8 cellular contexts compared by ENCODE assay signal in the genomic region with DNA sequence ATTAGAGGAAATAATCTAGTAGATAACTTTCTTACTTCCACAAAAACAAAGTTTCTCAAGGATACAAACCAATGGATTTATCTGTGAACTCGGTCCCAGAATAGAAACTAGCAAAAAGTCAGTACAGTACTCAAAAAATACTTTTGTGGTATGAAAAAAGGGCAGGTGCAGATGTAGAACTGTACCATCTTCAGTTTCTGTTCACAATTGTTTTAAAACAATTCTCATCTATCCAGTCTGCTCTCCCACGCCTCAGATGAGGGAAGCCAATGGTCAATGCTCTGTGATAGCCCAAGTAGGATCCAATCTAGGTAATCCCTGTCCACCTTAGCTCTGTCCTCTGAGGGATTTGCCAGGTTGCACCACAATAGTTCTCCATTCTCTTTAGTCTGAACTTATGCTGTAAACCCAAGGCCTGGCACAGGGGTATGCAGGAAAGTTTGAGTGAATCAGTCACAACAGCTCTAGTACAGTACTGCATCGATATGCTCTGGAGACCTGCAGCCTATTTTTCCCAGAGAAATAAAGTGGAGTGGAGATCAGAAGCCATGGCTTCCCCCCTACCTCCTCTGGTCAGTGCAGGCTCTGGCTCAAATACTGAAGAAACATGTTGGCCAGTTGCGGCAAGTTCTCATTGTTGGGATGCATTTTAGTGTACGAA. TPM values are rescaled to one million over a fixed set of nuclear protein-coding genes. Genes with fewer than 3 reads are reported as not detected.
DNase-seq lines count a peak whose midpoint lies in the region; ATAC-seq and TF ChIP-seq lines count a peak whose summit lies in the region.

No MANE protein-coding gene starts in this region.

- peak; percentile 40 for ATAC-seq in GM21529 (IDR thresholded peaks at IDR 0.05; ENCODE audit: unreplicated experiment)

- no peaks in the 10 kb centered on the region for H3K27me3 ChIP-seq in BLaER1 treated with 17β-estradiol and CSF1 and Interleukin-3, amounts not matched to agents 10 nM and 100 nM
- H3K27me3 ChIP-seq in SJSA1 (replicated peaks) (no peaks in the 10 kb centered on the region), skeletal muscle satellite cell (ENCODE audit: control insufficient read depth, insufficient read depth, low read length) (no peaks in the 10 kb centered on the region)

- peaks cover 27 to 80% (median 43%) of the 10 kb centered on the region in 11 experiments for H3K36me3 ChIP-seq in BLaER1 treated with 17β-estradiol and CSF1 and Interleukin-3, amounts not matched to agents 10 nM and 100 nM
- peaks cover 45% of the 10 kb centered on the region for H3K36me3 ChIP-seq in SJSA1
- peaks cover 3% of the 10 kb centered on the region for H3K36me3 ChIP-seq in skeletal muscle satellite cell (ENCODE audit: insufficient read depth, low read length)

- in situ Hi-C loops in G401 (cut with HindIII; ENCODE audit: low sequenced_read_pairs), result no loop called here

- H3K27ac ChIP-seq in BLaER1 treated with 17β-estradiol and CSF1 and Interleukin-3, amounts not matched to agents 10 nM and 100 nM, result peak overlapping the region in 10 of 11 experiments; percentile 83 to 95 (median 93); a peak in 20 of 22 replicates
- no peak overlapping the region for H3K27ac ChIP-seq in SJSA1

- peak overlapping the region; percentile 75 to 97 (median 92) for H3K4me3 ChIP-seq in BLaER1 treated with 17β-estradiol and CSF1 and Interleukin-3, amounts not matched to agents 10 nM and 100 nM
- H3K4me3 ChIP-seq in SJSA1, result peak overlapping the region; percentile 80
- peak overlapping the region; percentile 93 for H3K4me3 ChIP-seq in fibroblast of mammary gland (ENCODE audit: control insufficient read depth, low read depth, low read length)
- H3K4me3 ChIP-seq in skeletal muscle satellite cell (ENCODE audit: low read length), result peak overlapping the region; percentile 97

- H3K4me2 ChIP-seq in BLaER1 treated with 17β-estradiol and CSF1 and Interleukin-3, amounts not matched to agents 10 nM and 100 nM, result peak overlapping the region; percentile 83 to 100 (median 91)
- H3K4me2 ChIP-seq in skeletal muscle satellite cell (ENCODE audit: low read length), result peak overlapping the region; percentile 93

- H3K4me1 ChIP-seq in BLaER1 treated with 17β-estradiol and CSF1 and Interleukin-3, amounts not matched to agents 10 nM and 100 nM, result peaks cover 20 to 38% (median 27%) of the 10 kb centered on the region in 10 experiments
- H3K4me1 ChIP-seq in SJSA1 (replicated peaks), result peaks cover 17% of the 10 kb centered on the region
- peaks cover 17% of the 10 kb centered on the region for H3K4me1 ChIP-seq in skeletal muscle satellite cell (ENCODE audit: control insufficient read depth, insufficient read depth, low read length)

- H3K9me3 ChIP-seq in BLaER1 treated with 17β-estradiol and CSF1 and Interleukin-3, amounts not matched to agents 10 nM and 100 nM (replicated peaks in 1 of 11), result no peaks in the 10 kb centered on the region
- no peaks in the 10 kb centered on the region for H3K9me3 ChIP-seq in SJSA1 (replicated peaks)
- no peaks in the 10 kb centered on the region for H3K9me3 ChIP-seq in skeletal muscle satellite cell (replicated peaks; ENCODE audit: low read length)

- TF ChIP-seq CTCF in fibroblast of mammary gland (conservative IDR thresholded peaks at IDR 0.05; ENCODE audit: control insufficient read depth, insufficient read depth, low read depth, low read length), result no peak

- DNase-seq in SJSA1 (ENCODE audit: low read depth in 1 of 2, low spot score in 2 of 2), result peak in 1 of 2 experiments; percentile 2
- no peak for DNase-seq in fibroblast of mammary gland (ENCODE audit: low read depth)
- DNase-seq in OCI-M2 (lab: John Stamatoyannopoulos, UW; ENCODE audit: unreplicated experiment), result no peak
- DNase-seq in G401 (ENCODE audit: low spot score), result no peak
- DNase-seq in NCI-H128 (lab: John Stamatoyannopoulos, UW; ENCODE audit: unreplicated experiment), result no peak

- peaks cover 22 to 49% (median 36%) of the 10 kb centered on the region in 11 experiments; a peak in 21 of 22 replicates for H4K20me1 ChIP-seq in BLaER1 treated with 17β-estradiol and CSF1 and Interleukin-3, amounts not matched to agents 10 nM and 100 nM

- peak overlapping the region; percentile 88 to 96 (median 91) for H3K9ac ChIP-seq in BLaER1 treated with 17β-estradiol and CSF1 and Interleukin-3, amounts not matched to agents 10 nM and 100 nM
- H3K9ac ChIP-seq in skeletal muscle satellite cell (ENCODE audit: low read depth, low read length), result peak overlapping the region; percentile 95

RNA-seq across cellular contexts. Expression of a gene that starts 1.4 kb away (rescaled TPM):
- total RNA-seq in SJSA1 (2014; rRNA removed; shearing (Covaris generic)), result 19.8 and 34.0 TPM in 2 replicates
- 16.2 and 17.2 TPM in 2 replicates for total RNA-seq in skeletal muscle satellite cell (2012; rRNA removed)
- total RNA-seq in G401 (2014; rRNA removed; shearing (Covaris generic)), result 16.3 and 18.3 TPM in 2 replicates

RNA-seq across cellular contexts. Expression of a gene that starts 22.7 kb away (rescaled TPM):
- total RNA-seq in SJSA1 (2014; rRNA removed; shearing (Covaris generic)), result 69.7 and 100 TPM in 2 replicates
- 46.9 and 53.5 TPM in 2 replicates for total RNA-seq in skeletal muscle satellite cell (2012; rRNA removed)
- 44.6 and 62.4 TPM in 2 replicates for total RNA-seq in G401 (2014; rRNA removed; shearing (Covaris generic))

RNA-seq across cellular contexts. Expression of a gene that starts 23.8 kb away (rescaled TPM):
- total RNA-seq in SJSA1 (2014; rRNA removed; shearing (Covaris generic)), result 63.7 and 91.1 TPM in 2 replicates
- total RNA-seq in skeletal muscle satellite cell (2012; rRNA removed), result 57.7 and 64.1 TPM in 2 replicates
- 60.5 and 77.3 TPM in 2 replicates for total RNA-seq in G401 (2014; rRNA removed; shearing (Covaris generic))

RNA-seq across cellular contexts. Expression of a gene that starts 41.8 kb away (rescaled TPM):
- total RNA-seq in SJSA1 (2014; rRNA removed; shearing (Covaris generic)), result 20.6 and 31.4 TPM in 2 replicates
- total RNA-seq in skeletal muscle satellite cell (2012; rRNA removed), result 2.3 and 5.7 TPM in 2 replicates
- total RNA-seq in G401 (2014; rRNA removed; shearing (Covaris generic)), result 2.3 and 3.0 TPM in 2 replicates
